Comparison of ENCODE assay signal across 33 cellular contexts in the genomic region with DNA sequence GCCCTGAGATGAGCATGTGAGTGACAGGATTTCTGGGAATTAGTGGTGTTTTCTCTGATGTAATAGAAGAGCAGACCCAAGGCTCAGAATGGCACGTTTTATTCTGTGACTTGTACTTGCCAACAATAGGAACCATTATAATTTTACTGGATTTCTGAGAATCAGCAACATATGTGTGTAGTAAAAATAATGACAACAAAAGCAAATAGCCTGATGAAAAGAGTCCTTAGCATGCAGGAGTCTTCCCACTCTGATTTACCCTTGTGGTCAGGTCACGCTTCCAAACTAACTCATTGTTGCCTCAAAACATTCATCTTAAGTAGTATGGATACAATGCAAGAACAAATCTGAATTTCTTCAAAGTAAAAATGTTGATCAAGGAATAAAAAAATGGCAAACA.
"Had no signal": no experiment of that assay in that cellular context is flagged by ENCODE, and none has a peak within 500 bp of the region (broad histone marks: within the 10 kb centered on the region; RNA-seq: fewer than 3 reads in every experiment).

No MANE protein-coding gene starts in this region.

- FAIRE-seq: astrocyte, TTC549 had no signal

- H3K27me3 ChIP-seq: adrenal gland, body of pancreas, brain microvascular endothelial cell, breast epithelium had no signal

- H3K4me3 ChIP-seq: adrenal gland, body of pancreas, breast epithelium had no signal

- DNase-seq: activated B cell treated with CpG ODN at 0.5 μM for 24 hours; activated CD4-positive, alpha-beta memory T cell treated with anti-CD3 and anti-CD28 coated beads for 36 hours; activated CD4-positive, alpha-beta T cell treated with anti-CD3 and anti-CD28 coated beads for 4 hours; activated CD4-positive, alpha-beta T cell treated with anti-CD3 and anti-CD28 coated beads, Interleukin-2, amount 10 ng/mL, durations not matched to agents 24 days and 14 days; activated CD4-positive, alpha-beta T cell treated with anti-CD3 and anti-CD28 coated beads, Interleukin-2, amount 50 U/mL, for 1 hour; activated CD4-positive, alpha-beta T cell treated with anti-CD3 and anti-CD28 coated beads, Interleukin-2, amount 50 U/mL, for 4 hours; activated CD4-positive, CD25-positive, alpha-beta regulatory T cell treated with anti-CD3 and anti-CD28 coated beads, Interleukin-2, amount 50 U/mL, for 72 hours; activated CD8-positive, alpha-beta memory T cell treated with anti-CD3 and anti-CD28 coated beads, Interleukin-2, amount 50 U/mL, for 4 hours; activated CD8-positive, alpha-beta T cell treated with anti-CD3 and anti-CD28 coated beads for 36 hours; activated effector memory CD4-positive, alpha-beta T cell treated with anti-CD3 and anti-CD28 coated beads, Interleukin-2, amount 50 U/mL, for 16 hours; activated gamma-delta T cell treated with Interleukin-2 at 50 U/mL for 16 hours; activated naive CD4-positive, alpha-beta T cell; activated naive CD4-positive, alpha-beta T cell treated with anti-CD3 and anti-CD28 coated beads for 36 hours; activated naive CD4-positive, alpha-beta T cell treated with anti-CD3 and anti-CD28 coated beads, Interleukin-2, amount 50 U/mL, for 16 hours; activated naive CD8-positive, alpha-beta T cell treated with anti-CD3 and anti-CD28 coated beads for 36 hours; activated T-cell treated with anti-CD3 and anti-CD28 coated beads for 4 hours; activated T-cell treated with anti-CD3 and anti-CD28 coated beads, Interleukin-2, amount 50 U/mL, for 1 hour; activated T-cell treated with anti-CD3 and anti-CD28 coated beads, Interleukin-2, amount 50 U/mL, for 4 hours; activated T-cell treated with anti-CD3 and anti-CD28 coated beads, Interleukin-2, amount 50 U/mL, for 72 hours; adrenal gland; amniotic stem cell; aorta; body of pancreas; brain microvascular endothelial cell; central memory CD4-positive, alpha-beta T cell; T-helper 1 cell; T-helper 2 cell; T-helper 9 cell had no signal

- H3K36me3 ChIP-seq: adrenal gland, brain microvascular endothelial cell, breast epithelium had no signal

- ATAC-seq: activated CD8-positive, alpha-beta T cell treated with anti-CD3 and anti-CD28 coated beads for 36 hours; activated naive CD4-positive, alpha-beta T cell treated with anti-CD3 and anti-CD28 coated beads, Interleukin-2, amount 50 U/mL, for 72 hours; activated T-cell treated with anti-CD3 and anti-CD28 coated beads, Interleukin-2, amount 50 U/mL, for 4 hours; activated T-cell treated with anti-CD3 and anti-CD28 coated beads, Interleukin-2, amount 50 U/mL, for 72 hours; activated T-helper 17 cell treated with anti-CD3 and anti-CD28 coated beads, Interleukin-2, amount 50 U/mL, for 72 hours; body of pancreas had no signal
